ENCODE assay signal across 1 cellular context in genomic region chr9:32554107-32554506, GRCh38.
A peak's percentile ranks its signal among the peaks of the same experiment; 100 is the strongest.
TF ChIP-seq lines count a peak whose summit lies in the region.

No MANE protein-coding gene starts in this region.

TF ChIP-seq in K562, 482 proteins besides CTCF, POLR2A, EP300 and RAD21 (continued from another document and continues in another):
- TF ChIP-seq ATF6 (CRISPR knock-in tag; IDR thresholded peaks at IDR 0.05) (no peak), PURB (CRISPR knock-in tag; IDR thresholded peaks at IDR 0.05; ENCODE audit: low read depth) (no peak), RB1 (IDR thresholded peaks at IDR 0.05; ENCODE audit: low read depth) (no peak), XRCC3 (IDR thresholded peaks at IDR 0.05) (no peak), GABPB2 (CRISPR knock-in tag; conservative IDR thresholded peaks at IDR 0.05) (no peak), JUND (IDR thresholded peaks at IDR 0.05; ENCODE audit: borderline replicate concordance, low read depth, low read length) (peak; percentile 67; the same call in 1 of the 2 replicates), JUND (tag; IDR thresholded peaks at IDR 0.05; ENCODE audit: borderline replicate concordance, low read depth, low read length) (no peak; the same call in 2 of the 3 replicates), SMARCC2 (IDR thresholded peaks at IDR 0.05; ENCODE audit: low read depth) (0 out of 2 replicates have a peak, but pooled peaks have one; percentile 61), SNAPC5 (CRISPR knock-in tag; IDR thresholded peaks at IDR 0.05) (no peak), ZMIZ1 (IDR thresholded peaks at IDR 0.05; ENCODE audit: low read depth in 2 of 2, low read length in 2 of 2) (0 out of 4 replicates have a peak, but pooled peaks of 1 of the 2 experiments have one; percentile 48), CC2D1A (IDR thresholded peaks at IDR 0.05) (no peak), AFF1 (IDR thresholded peaks at IDR 0.05; ENCODE audit: low read depth in 1 of 2, partially characterized antibody in 2 of 2) (no peak), ZNF347 (CRISPR knock-in tag; IDR thresholded peaks at IDR 0.05; ENCODE audit: low read depth) (no peak), ATF3 (IDR thresholded peaks at IDR 0.05) (peak; percentile 87), ATF3 (CRISPR knock-in tag; conservative IDR thresholded peaks at IDR 0.05) (no peak), DIDO1 (tag; IDR thresholded peaks at IDR 0.05; ENCODE audit: low read depth) (no peak), TAL1 (IDR thresholded peaks at IDR 0.05) (peak; percentile 80), ZNF23 (CRISPR knock-in tag; IDR thresholded peaks at IDR 0.05) (no peak), ZC3H8 (IDR thresholded peaks at IDR 0.05) (no peak), EZH2 (IDR thresholded peaks at IDR 0.05; ENCODE audit: borderline replicate concordance, low read depth, low read length) (no peak), MTA2 (IDR thresholded peaks at IDR 0.05; ENCODE audit: low read depth) (peak; percentile 74), TBL1XR1 (IDR thresholded peaks at IDR 0.05; ENCODE audit: low read length in 2 of 2) (peak in 1 of 2 experiments; percentile 50; a peak in 1 of 4 replicates), TAF15 (IDR thresholded peaks at IDR 0.05; ENCODE audit: low read depth, low read length) (no peak), MYBL2 (IDR thresholded peaks at IDR 0.05; ENCODE audit: low read depth) (peak; percentile 58), MYBL2 (CRISPR knock-in tag; IDR thresholded peaks at IDR 0.05; ENCODE audit: borderline replicate concordance) (no peak), SMAD3 (CRISPR knock-in tag; conservative IDR thresholded peaks at IDR 0.05) (no peak), ATF4 (CRISPR knock-in tag; IDR thresholded peaks at IDR 0.05) (no peak), ZNF589 (CRISPR knock-in tag; IDR thresholded peaks at IDR 0.05; ENCODE audit: low read depth) (no peak), TRIM24 (IDR thresholded peaks at IDR 0.05) (peak; percentile 76; a peak in 3 of 4 replicates), NFIC (IDR thresholded peaks at IDR 0.05) (peak; percentile 52; the same call in 1 of the 2 replicates), SRSF3 (IDR thresholded peaks at IDR 0.05; ENCODE audit: insufficient read depth, low read length) (no peak), NFRKB (IDR thresholded peaks at IDR 0.05; ENCODE audit: low read depth) (no peak), HDAC3 (IDR thresholded peaks at IDR 0.05; ENCODE audit: borderline replicate concordance, partially characterized antibody) (peak; percentile 43), NCOA6 (IDR thresholded peaks at IDR 0.05) (no peak), MLLT1 (IDR thresholded peaks at IDR 0.05) (no peak), ATF7 (IDR thresholded peaks at IDR 0.05) (0 out of 2 replicates have a peak, but pooled peaks have one; percentile 26), MEF2D (tag; conservative IDR thresholded peaks at IDR 0.05; ENCODE audit: low read depth) (no peak), SMARCE1 (IDR thresholded peaks at IDR 0.05) (peak; percentile 70), POLR2AphosphoS5 (IDR thresholded peaks at IDR 0.05; ENCODE audit: control insufficient read depth, insufficient read depth, low read depth, low read length) (peak; percentile 47; the same call in 1 of the 2 replicates), CGGBP1 (CRISPR knock-in tag; IDR thresholded peaks at IDR 0.05) (no peak), ZNF639 (CRISPR knock-in tag; conservative IDR thresholded peaks at IDR 0.05 in 1 of 2, IDR thresholded peaks at IDR 0.05 in 1 of 2) (no peak), KDM1A (IDR thresholded peaks at IDR 0.05) (peak; percentile 9 to 12; a peak in 1 of 4 replicates), NFE2L1 (tag; IDR thresholded peaks at IDR 0.05; ENCODE audit: borderline replicate concordance, low read depth) (no peak), ZNF212 (CRISPR knock-in tag; IDR thresholded peaks at IDR 0.05) (no peak), MIER1 (IDR thresholded peaks at IDR 0.05; ENCODE audit: low read depth) (no peak), POLR3G (IDR thresholded peaks at IDR 0.05; ENCODE audit: extremely low read depth, insufficient read length, insufficient replicate concordance) (no peak), HSF4 (CRISPR knock-in tag; IDR thresholded peaks at IDR 0.05; ENCODE audit: borderline replicate concordance) (no peak), BRD9 (IDR thresholded peaks at IDR 0.05; ENCODE audit: low read depth, partially characterized antibody) (no peak), GATAD2B (IDR thresholded peaks at IDR 0.05; ENCODE audit: borderline replicate concordance) (peak; percentile 58; the same call in 1 of the 2 replicates), CEBPG (CRISPR knock-in tag; IDR thresholded peaks at IDR 0.05) (peak; percentile 90), CEBPG (tag; conservative IDR thresholded peaks at IDR 0.05 in 1 of 2, IDR thresholded peaks at IDR 0.05 in 1 of 2) (peak; percentile 96 to 98), FOXK2 (conservative IDR thresholded peaks at IDR 0.05 in 1 of 2, IDR thresholded peaks at IDR 0.05 in 1 of 2; ENCODE audit: low read depth in 2 of 2) (no peak), MAX (CRISPR knock-in tag; IDR thresholded peaks at IDR 0.05) (no peak), FOXM1 (IDR thresholded peaks at IDR 0.05; ENCODE audit: low read depth) (peak; percentile 88), FOXM1 (CRISPR knock-in tag; IDR thresholded peaks at IDR 0.05; ENCODE audit: low read depth) (no peak)
